ENCODE assay signal across 21 cellular contexts in the genomic region with DNA sequence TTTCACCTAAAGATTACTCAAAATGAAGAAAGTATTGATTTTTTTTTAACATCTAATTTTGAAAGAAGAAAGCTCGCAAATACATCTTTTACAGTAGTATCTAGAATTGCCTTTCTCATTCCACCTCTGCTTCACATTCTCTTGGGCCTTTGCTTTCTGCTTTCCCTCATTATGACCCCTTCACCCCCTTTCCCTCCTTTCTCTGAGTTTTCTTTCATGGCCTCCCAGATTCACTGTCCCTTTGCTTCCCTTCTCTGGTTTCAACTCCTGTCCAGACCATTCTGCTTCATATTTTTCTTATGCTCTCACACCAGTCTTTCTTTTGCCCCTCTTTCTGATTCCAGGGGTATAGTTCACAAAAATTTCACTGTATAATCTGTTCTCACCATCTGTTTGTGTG. TPM values are rescaled to one million over a fixed set of nuclear protein-coding genes. Genes with fewer than 3 reads are reported as not detected.
A peak's percentile ranks its signal among the peaks of the same experiment; 100 is the strongest.
DNase-seq lines count a peak whose midpoint lies in the region; ATAC-seq and TF ChIP-seq lines count a peak whose summit lies in the region.
"Had no signal": no experiment of that assay in that cellular context is flagged by ENCODE, and none has a peak within 500 bp of the region (broad histone marks: within the 10 kb centered on the region; RNA-seq: fewer than 3 reads in every experiment).

No MANE protein-coding gene starts in this region.

- POLR2A ChIA-PET in activated naive CD8-positive, alpha-beta T cell treated with anti-CD3 and anti-CD28 coated beads, Interleukin-2, amount 10 ng/mL, durations not matched to agents 7 days and 5 days (lab: Charles Lee), result interaction anchor here (1.0 kb wide), 1 partner anchor 29 kb away, joined by 3 read pairs; a partner anchor contains a TSS

- no peak for DNase-seq in activated naive CD8-positive, alpha-beta T cell treated with anti-CD3 and anti-CD28 coated beads, Interleukin-2, amount 10 ng/mL, durations not matched to agents 7 days and 5 days
- DNase-seq in activated naive CD8-positive, alpha-beta T cell treated with anti-CD3 and anti-CD28 coated beads for 36 hours, result no peak
- DNase-seq in memory B cell (ENCODE audit: low spot score in 2 of 2), result no peak
- no peak for DNase-seq in thoracic aorta (ENCODE audit: low spot score)
- DNase-seq in Peyer's patch, result no peak
- no peak for DNase-seq in activated CD8-positive, alpha-beta memory T cell treated with anti-CD3 and anti-CD28 coated beads for 24 hours
- DNase-seq: activated B cell treated with CpG ODN at 0.5 μM for 24 hours, DND-41, head of caudate nucleus, KBM-7, NCI-H1092, NCI-H2107, NCI-H82, occipital lobe had no signal

- peaks cover 23% of the 10 kb centered on the region for H3K36me3 Mint-ChIP-seq in activated naive CD8-positive, alpha-beta T cell treated with anti-CD3 and anti-CD28 coated beads, Interleukin-2, amount 10 ng/mL, durations not matched to agents 7 days and 5 days
- H3K36me3 Mint-ChIP-seq in activated naive CD8-positive, alpha-beta T cell treated with anti-CD3 and anti-CD28 coated beads for 36 hours, result peaks cover 31% of the 10 kb centered on the region
- H3K36me3 Mint-ChIP-seq in activated T-helper 17 cell treated with anti-CD3 and anti-CD28 coated beads, Interleukin-2, amount 50 U/mL, for 72 hours (ENCODE audit: low read depth), result peaks cover 70% of the 10 kb centered on the region
- H3K36me3 Mint-ChIP-seq in memory B cell, result peaks cover 21% of the 10 kb centered on the region

- H3K4me3 Mint-ChIP-seq in activated naive CD8-positive, alpha-beta T cell treated with anti-CD3 and anti-CD28 coated beads, Interleukin-2, amount 10 ng/mL, durations not matched to agents 7 days and 5 days, result no peak overlapping the region
- H3K4me3 Mint-ChIP-seq in activated naive CD8-positive, alpha-beta T cell treated with anti-CD3 and anti-CD28 coated beads for 36 hours, result no peak overlapping the region
- H3K4me3 Mint-ChIP-seq in activated T-helper 17 cell treated with anti-CD3 and anti-CD28 coated beads, Interleukin-2, amount 50 U/mL, for 72 hours, result no peak overlapping the region
- H3K4me3 Mint-ChIP-seq in memory B cell, result no peak overlapping the region
- H3K4me3 Mint-ChIP-seq: activated B cell treated with CpG ODN at 0.5 μM for 24 hours; CD14-positive monocyte; T-helper 1 cell treated with Interleukin-12 subunit alpha and Interleukin-12 subunit beta and Interleukin-4 antibody, amounts not matched to agents 30 μg/mL and 1 μg/mL, for 36 hours had no signal

- H3K9me3 Mint-ChIP-seq in activated naive CD8-positive, alpha-beta T cell treated with anti-CD3 and anti-CD28 coated beads, Interleukin-2, amount 10 ng/mL, durations not matched to agents 7 days and 5 days, result no peaks in the 10 kb centered on the region
- H3K9me3 Mint-ChIP-seq in activated naive CD8-positive, alpha-beta T cell treated with anti-CD3 and anti-CD28 coated beads for 36 hours, result no peaks in the 10 kb centered on the region
- no peaks in the 10 kb centered on the region for H3K9me3 Mint-ChIP-seq in activated T-helper 17 cell treated with anti-CD3 and anti-CD28 coated beads, Interleukin-2, amount 50 U/mL, for 72 hours
- H3K9me3 Mint-ChIP-seq in memory B cell, result no peaks in the 10 kb centered on the region
- H3K9me3 Mint-ChIP-seq: activated B cell treated with CpG ODN at 0.5 μM for 24 hours; CD14-positive monocyte; T-helper 1 cell treated with Interleukin-12 subunit alpha and Interleukin-12 subunit beta and Interleukin-4 antibody, amounts not matched to agents 30 μg/mL and 1 μg/mL, for 36 hours had no signal

- H3K4me1 Mint-ChIP-seq in activated naive CD8-positive, alpha-beta T cell treated with anti-CD3 and anti-CD28 coated beads, Interleukin-2, amount 10 ng/mL, durations not matched to agents 7 days and 5 days, result peaks cover 11% of the 10 kb centered on the region
- H3K4me1 Mint-ChIP-seq in activated naive CD8-positive, alpha-beta T cell treated with anti-CD3 and anti-CD28 coated beads for 36 hours, result peaks cover 12% of the 10 kb centered on the region
- H3K4me1 Mint-ChIP-seq in activated T-helper 17 cell treated with anti-CD3 and anti-CD28 coated beads, Interleukin-2, amount 50 U/mL, for 72 hours, result peaks cover 10% of the 10 kb centered on the region
- H3K4me1 Mint-ChIP-seq in memory B cell, result peaks cover 8% of the 10 kb centered on the region

- H3K9me3 ChIP-seq in thoracic aorta (no peaks in the 10 kb centered on the region), Peyer's patch (no peaks in the 10 kb centered on the region)
- H3K9me3 ChIP-seq: tibial artery had no signal

- peak overlapping the region; percentile 19 for H3K27ac Mint-ChIP-seq in activated naive CD8-positive, alpha-beta T cell treated with anti-CD3 and anti-CD28 coated beads, Interleukin-2, amount 10 ng/mL, durations not matched to agents 7 days and 5 days
- H3K27ac Mint-ChIP-seq in activated naive CD8-positive, alpha-beta T cell treated with anti-CD3 and anti-CD28 coated beads for 36 hours, result no peak overlapping the region
- H3K27ac Mint-ChIP-seq in activated T-helper 17 cell treated with anti-CD3 and anti-CD28 coated beads, Interleukin-2, amount 50 U/mL, for 72 hours, result peak overlapping the region; percentile 20
- peak overlapping the region; percentile 14 for H3K27ac Mint-ChIP-seq in memory B cell
- H3K27ac Mint-ChIP-seq: activated B cell treated with CpG ODN at 0.5 μM for 24 hours; T-helper 1 cell treated with Interleukin-12 subunit alpha and Interleukin-12 subunit beta and Interleukin-4 antibody, amounts not matched to agents 30 μg/mL and 1 μg/mL, for 36 hours had no signal

- H3K4me3 ChIP-seq in thoracic aorta (no peak overlapping the region), Peyer's patch (no peak overlapping the region)
- H3K4me3 ChIP-seq: coronary artery, skin epidermis, tibial artery had no signal

- TF ChIP-seq CTCF in thoracic aorta (IDR thresholded peaks at IDR 0.05) (no peak), Peyer's patch (IDR thresholded peaks at IDR 0.05) (no peak)

- H3K27ac ChIP-seq in thoracic aorta (peak overlapping the region; percentile 5 to 51), Peyer's patch (peak overlapping the region in 1 of 4 donors; percentile 17)
- H3K27ac ChIP-seq: tibial artery had no signal

- H3K4me1 ChIP-seq in thoracic aorta (ENCODE audit: control insufficient read depth in 1 of 2, low read depth in 2 of 2) (peaks cover 3 to 11% of the 10 kb centered on the region in 2 donors), Peyer's patch (no peaks in the 10 kb centered on the region)

- ATAC-seq in activated naive CD8-positive, alpha-beta T cell treated with anti-CD3 and anti-CD28 coated beads, Interleukin-2, amount 10 ng/mL, durations not matched to agents 7 days and 5 days (ENCODE audit: low read depth), result no peak
- ATAC-seq in activated T-helper 17 cell treated with anti-CD3 and anti-CD28 coated beads, Interleukin-2, amount 50 U/mL, for 72 hours (replicated peaks), result no peak
- no peak for ATAC-seq in memory B cell (ENCODE audit: low read depth)
- ATAC-seq in thoracic aorta (ENCODE audit: insufficient number of reproducible peaks, low FRiP score, low read depth), result no peak
- ATAC-seq in HG02981 (IDR thresholded peaks at IDR 0.05; ENCODE audit: unreplicated experiment), result no peak

- H3K27me3 ChIP-seq in thoracic aorta (replicated peaks; ENCODE audit: insufficient read depth) (no peaks in the 10 kb centered on the region), Peyer's patch (no peaks in the 10 kb centered on the region)
- H3K27me3 ChIP-seq: tibial artery had no signal

- no peak for TF ChIP-seq POLR2A in Peyer's patch (IDR thresholded peaks at IDR 0.05)

- H3K36me3 ChIP-seq in thoracic aorta (peaks cover 18% of the 10 kb centered on the region), Peyer's patch (peaks cover 0 to 16% (median 0%) of the 10 kb centered on the region in 3 donors)

- no peaks in the 10 kb centered on the region for H3K27me3 Mint-ChIP-seq in activated naive CD8-positive, alpha-beta T cell treated with anti-CD3 and anti-CD28 coated beads, Interleukin-2, amount 10 ng/mL, durations not matched to agents 7 days and 5 days
- no peaks in the 10 kb centered on the region for H3K27me3 Mint-ChIP-seq in activated naive CD8-positive, alpha-beta T cell treated with anti-CD3 and anti-CD28 coated beads for 36 hours
- no peaks in the 10 kb centered on the region for H3K27me3 Mint-ChIP-seq in activated T-helper 17 cell treated with anti-CD3 and anti-CD28 coated beads, Interleukin-2, amount 50 U/mL, for 72 hours
- H3K27me3 Mint-ChIP-seq in memory B cell, result no peaks in the 10 kb centered on the region
- H3K27me3 Mint-ChIP-seq: activated B cell treated with CpG ODN at 0.5 μM for 24 hours had no signal

RNA-seq across cellular contexts. Expression of a gene that starts 29.0 kb away (rescaled TPM):
- 100 to 1,000 TPM in 1 of 2 experiments, 10 to 100 TPM in 1; 97.1 to 103 TPM for total RNA-seq in activated naive CD8-positive, alpha-beta T cell treated with anti-CD3 and anti-CD28 coated beads, Interleukin-2, amount 10 ng/mL, durations not matched to agents 7 days and 5 days
- total RNA-seq in activated naive CD8-positive, alpha-beta T cell treated with anti-CD3 and anti-CD28 coated beads for 36 hours, result 100 to 1,000 TPM; 115 to 121 TPM
- 100 to 1,000 TPM in 1 of 2 donors, 10 to 100 TPM in 1; 96.4 to 114 TPM for total RNA-seq in activated T-helper 17 cell treated with anti-CD3 and anti-CD28 coated beads, Interleukin-2, amount 50 U/mL, for 72 hours
- total RNA-seq in thoracic aorta (100 to 1,000 TPM; 149 to 180 TPM), Peyer's patch (10 to 100 TPM; 61.1 to 80.3 (median 73.5) TPM)
